ENCODE assay signal across 2 cellular contexts in the genomic region with DNA sequence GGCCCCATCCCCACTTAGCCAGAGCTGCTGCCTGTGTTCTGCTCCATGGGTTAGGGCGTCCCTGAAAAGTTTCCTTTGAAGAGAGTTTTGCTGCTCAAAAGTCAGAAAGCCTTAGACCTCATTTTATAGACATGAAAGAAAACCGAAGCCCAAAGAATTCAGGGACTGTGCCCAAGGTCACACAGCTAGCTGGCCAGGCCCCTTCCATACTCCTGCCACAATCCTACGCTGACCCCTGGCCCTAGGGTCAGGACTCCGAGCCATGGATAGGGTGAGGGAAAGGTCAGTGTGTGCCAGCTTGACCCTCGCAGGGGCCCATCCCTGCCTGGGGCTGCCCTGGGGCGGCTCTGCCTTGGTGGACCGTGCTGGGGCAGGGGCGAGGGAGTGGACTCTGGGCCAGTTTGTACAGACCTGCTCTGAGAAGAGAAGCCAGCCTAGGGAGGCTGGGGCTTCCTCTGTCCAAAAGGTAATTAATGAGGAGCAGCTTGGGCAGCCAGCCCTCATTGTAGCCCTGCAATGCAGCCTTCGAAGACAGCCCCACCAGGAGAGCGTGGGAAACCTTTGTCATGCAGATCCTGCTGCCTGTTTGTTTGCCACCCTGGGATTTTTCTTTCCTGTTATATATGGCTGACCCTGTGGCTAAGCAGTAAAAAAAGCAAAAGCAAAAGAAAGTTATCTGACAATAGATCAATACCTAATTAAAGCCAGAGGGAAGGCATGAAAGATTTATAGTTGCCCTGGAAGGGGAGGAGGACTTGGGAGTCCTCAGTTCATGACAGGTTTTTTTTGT.
TF ChIP-seq lines count a peak whose summit lies in the region.

No MANE protein-coding gene starts in this region.

TF ChIP-seq in GM23338, 12 proteins besides CTCF, POLR2A, EP300 and RAD21 (continues in another document):
- TF ChIP-seq ETS1 (IDR thresholded peaks at IDR 0.05): no peak; the same call in 1 of the 2 replicates
- TF ChIP-seq, protein P1, sequence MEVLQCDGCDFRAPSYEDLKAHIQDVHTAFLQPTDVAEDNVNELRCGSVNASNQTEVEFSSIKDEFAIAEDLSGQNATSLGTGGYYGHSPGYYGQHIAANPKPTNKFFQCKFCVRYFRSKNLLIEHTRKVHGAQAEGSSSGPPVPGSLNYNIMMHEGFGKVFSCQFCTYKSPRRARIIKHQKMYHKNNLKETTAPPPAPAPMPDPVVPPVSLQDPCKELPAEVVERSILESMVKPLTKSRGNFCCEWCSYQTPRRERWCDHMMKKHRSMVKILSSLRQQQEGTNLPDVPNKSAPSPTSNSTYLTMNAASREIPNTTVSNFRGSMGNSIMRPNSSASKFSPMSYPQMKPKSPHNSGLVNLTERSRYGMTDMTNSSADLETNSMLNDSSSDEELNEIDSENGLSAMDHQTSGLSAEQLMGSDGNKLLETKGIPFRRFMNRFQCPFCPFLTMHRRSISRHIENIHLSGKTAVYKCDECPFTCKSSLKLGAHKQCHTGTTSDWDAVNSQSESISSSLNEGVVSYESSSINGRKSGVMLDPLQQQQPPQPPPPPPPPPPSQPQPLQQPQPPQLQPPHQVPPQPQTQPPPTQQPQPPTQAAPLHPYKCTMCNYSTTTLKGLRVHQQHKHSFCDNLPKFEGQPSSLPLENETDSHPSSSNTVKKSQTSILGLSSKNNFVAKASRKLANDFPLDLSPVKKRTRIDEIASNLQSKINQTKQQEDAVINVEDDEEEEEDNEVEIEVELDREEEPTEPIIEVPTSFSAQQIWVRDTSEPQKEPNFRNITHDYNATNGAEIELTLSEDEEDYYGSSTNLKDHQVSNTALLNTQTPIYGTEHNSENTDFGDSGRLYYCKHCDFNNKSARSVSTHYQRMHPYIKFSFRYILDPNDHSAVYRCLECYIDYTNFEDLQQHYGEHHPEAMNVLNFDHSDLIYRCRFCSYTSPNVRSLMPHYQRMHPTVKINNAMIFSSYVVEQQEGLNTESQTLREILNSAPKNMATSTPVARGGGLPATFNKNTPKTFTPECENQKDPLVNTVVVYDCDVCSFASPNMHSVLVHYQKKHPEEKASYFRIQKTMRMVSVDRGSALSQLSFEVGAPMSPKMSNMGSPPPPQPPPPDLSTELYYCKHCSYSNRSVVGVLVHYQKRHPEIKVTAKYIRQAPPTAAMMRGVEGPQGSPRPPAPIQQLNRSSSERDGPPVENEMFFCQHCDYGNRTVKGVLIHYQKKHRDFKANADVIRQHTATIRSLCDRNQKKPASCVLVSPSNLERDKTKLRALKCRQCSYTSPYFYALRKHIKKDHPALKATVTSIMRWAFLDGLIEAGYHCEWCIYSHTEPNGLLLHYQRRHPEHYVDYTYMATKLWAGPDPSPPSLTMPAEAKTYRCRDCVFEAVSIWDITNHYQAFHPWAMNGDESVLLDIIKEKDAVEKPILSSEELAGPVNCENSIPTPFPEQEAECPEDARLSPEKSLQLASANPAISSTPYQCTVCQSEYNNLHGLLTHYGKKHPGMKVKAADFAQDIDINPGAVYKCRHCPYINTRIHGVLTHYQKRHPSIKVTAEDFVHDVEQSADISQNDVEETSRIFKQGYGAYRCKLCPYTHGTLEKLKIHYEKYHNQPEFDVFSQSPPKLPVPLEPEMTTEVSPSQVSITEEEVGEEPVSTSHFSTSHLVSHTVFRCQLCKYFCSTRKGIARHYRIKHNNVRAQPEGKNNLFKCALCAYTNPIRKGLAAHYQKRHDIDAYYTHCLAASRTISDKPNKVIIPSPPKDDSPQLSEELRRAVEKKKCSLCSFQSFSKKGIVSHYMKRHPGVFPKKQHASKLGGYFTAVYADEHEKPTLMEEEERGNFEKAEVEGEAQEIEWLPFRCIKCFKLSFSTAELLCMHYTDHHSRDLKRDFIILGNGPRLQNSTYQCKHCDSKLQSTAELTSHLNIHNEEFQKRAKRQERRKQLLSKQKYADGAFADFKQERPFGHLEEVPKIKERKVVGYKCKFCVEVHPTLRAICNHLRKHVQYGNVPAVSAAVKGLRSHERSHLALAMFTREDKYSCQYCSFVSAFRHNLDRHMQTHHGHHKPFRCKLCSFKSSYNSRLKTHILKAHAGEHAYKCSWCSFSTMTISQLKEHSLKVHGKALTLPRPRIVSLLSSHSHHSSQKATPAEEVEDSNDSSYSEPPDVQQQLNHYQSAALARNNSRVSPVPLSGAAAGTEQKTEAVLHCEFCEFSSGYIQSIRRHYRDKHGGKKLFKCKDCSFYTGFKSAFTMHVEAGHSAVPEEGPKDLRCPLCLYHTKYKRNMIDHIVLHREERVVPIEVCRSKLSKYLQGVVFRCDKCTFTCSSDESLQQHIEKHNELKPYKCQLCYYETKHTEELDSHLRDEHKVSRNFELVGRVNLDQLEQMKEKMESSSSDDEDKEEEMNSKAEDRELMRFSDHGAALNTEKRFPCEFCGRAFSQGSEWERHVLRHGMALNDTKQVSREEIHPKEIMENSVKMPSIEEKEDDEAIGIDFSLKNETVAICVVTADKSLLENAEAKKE (CRISPR knock-in tag; IDR thresholded peaks at IDR 0.05): peak; percentile 15; the same call in 1 of the 2 replicates
- no peak; the same call in 1 of the 2 replicates for TF ChIP-seq NANOG (IDR thresholded peaks at IDR 0.05; ENCODE audit: borderline replicate concordance)
- 0 out of 2 replicates have a peak, but pooled peaks have one; percentile 22 for TF ChIP-seq POLR2AphosphoS5 (IDR thresholded peaks at IDR 0.05; ENCODE audit: low read depth)
- TF ChIP-seq ZNF331 (CRISPR knock-in tag; IDR thresholded peaks at IDR 0.05; ENCODE audit: low read depth): no peak
- TF ChIP-seq, protein P2, sequence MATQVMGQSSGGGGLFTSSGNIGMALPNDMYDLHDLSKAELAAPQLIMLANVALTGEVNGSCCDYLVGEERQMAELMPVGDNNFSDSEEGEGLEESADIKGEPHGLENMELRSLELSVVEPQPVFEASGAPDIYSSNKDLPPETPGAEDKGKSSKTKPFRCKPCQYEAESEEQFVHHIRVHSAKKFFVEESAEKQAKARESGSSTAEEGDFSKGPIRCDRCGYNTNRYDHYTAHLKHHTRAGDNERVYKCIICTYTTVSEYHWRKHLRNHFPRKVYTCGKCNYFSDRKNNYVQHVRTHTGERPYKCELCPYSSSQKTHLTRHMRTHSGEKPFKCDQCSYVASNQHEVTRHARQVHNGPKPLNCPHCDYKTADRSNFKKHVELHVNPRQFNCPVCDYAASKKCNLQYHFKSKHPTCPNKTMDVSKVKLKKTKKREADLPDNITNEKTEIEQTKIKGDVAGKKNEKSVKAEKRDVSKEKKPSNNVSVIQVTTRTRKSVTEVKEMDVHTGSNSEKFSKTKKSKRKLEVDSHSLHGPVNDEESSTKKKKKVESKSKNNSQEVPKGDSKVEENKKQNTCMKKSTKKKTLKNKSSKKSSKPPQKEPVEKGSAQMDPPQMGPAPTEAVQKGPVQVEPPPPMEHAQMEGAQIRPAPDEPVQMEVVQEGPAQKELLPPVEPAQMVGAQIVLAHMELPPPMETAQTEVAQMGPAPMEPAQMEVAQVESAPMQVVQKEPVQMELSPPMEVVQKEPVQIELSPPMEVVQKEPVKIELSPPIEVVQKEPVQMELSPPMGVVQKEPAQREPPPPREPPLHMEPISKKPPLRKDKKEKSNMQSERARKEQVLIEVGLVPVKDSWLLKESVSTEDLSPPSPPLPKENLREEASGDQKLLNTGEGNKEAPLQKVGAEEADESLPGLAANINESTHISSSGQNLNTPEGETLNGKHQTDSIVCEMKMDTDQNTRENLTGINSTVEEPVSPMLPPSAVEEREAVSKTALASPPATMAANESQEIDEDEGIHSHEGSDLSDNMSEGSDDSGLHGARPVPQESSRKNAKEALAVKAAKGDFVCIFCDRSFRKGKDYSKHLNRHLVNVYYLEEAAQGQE (IDR thresholded peaks at IDR 0.05; ENCODE audit: unreplicated experiment): no peak

TF ChIP-seq in endothelial cell of umbilical vein, 7 proteins besides CTCF, POLR2A, EP300 and RAD21:
- no peak for TF ChIP-seq JUN (IDR thresholded peaks at IDR 0.05; ENCODE audit: borderline replicate concordance, insufficient read depth, insufficient read length, low read depth)
- TF ChIP-seq EZH2 (IDR thresholded peaks at IDR 0.05; ENCODE audit: borderline replicate concordance, low read depth, low read length, severe bottlenecking): no peak
- TF ChIP-seq POLR2AphosphoS5 (IDR thresholded peaks at IDR 0.05; ENCODE audit: insufficient read depth, low read depth, low read length): no peak
- no peak for TF ChIP-seq MAX (IDR thresholded peaks at IDR 0.05; ENCODE audit: insufficient read depth, insufficient read length)
